In the genomic region with DNA sequence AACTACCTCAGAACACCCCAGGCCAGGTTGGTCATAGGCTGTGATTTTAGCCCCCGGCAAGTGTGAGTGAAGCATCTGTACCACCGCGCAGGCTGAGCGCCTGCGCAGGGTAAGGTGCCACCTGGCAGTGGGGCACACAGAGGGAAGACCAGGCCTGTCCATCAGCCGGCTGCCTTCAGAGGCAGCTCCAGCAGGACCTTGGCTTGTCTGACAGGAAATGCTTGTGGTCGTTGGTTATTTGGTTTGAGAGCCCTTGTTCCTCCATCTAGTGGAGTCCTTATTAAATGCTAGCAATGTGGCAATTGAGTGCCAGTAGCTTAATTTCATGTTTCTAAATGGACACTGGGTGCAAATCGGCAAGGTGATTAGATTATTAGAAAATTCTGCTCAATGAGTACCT, we compare ENCODE assay signal across 9 cellular contexts. TPM values are rescaled to one million over a fixed set of nuclear protein-coding genes. Genes with fewer than 3 reads are reported as not detected.
DNase-seq lines count a peak whose midpoint lies in the region; ATAC-seq and TF ChIP-seq lines count a peak whose summit lies in the region.
"Had no signal": no experiment of that assay in that cellular context is flagged by ENCODE, and none has a peak within 500 bp of the region (broad histone marks: within the 10 kb centered on the region; RNA-seq: fewer than 3 reads in every experiment).

No MANE protein-coding gene starts in this region.

- peak overlapping the region; percentile 51 for H3K27ac ChIP-seq in RWPE1
- H3K27ac ChIP-seq: parathyroid adenoma had no signal

- H3K4me3 ChIP-seq in AG09309 (ENCODE audit: control insufficient read depth, low read depth, low read length) (no peak overlapping the region), fibroblast of villous mesenchyme (ENCODE audit: low read depth, low read length) (no peak overlapping the region)

- POLR2A ChIA-PET in RWPE1 (lab: Yijun Ruan, JAX; ENCODE audit: low non-redundant PET), result no interaction called here

- ATAC-seq in GM21381 (IDR thresholded peaks at IDR 0.05; ENCODE audit: unreplicated experiment), result peak; percentile 65

- DNase-seq in AG09309 (ENCODE audit: low read depth) (peak; percentile 41), RWPE1 (ENCODE audit: low spot score) (no peak), fibroblast of villous mesenchyme (ENCODE audit: low read depth) (peak; percentile 65), NCI-H774 (lab: John Stamatoyannopoulos, UW) (no peak), NCI-H1092 (lab: John Stamatoyannopoulos, UW) (no peak), NCI-H2107 treated with DMSO at 0.1 percent for 48 hours (lab: John Stamatoyannopoulos, UW; ENCODE audit: unreplicated experiment) (no peak), COLO829 (ENCODE audit: low spot score) (no peak)

- CTCF ChIA-PET in RWPE1 (lab: Yijun Ruan, JAX), result interaction anchor here (0.7 kb wide), 1 partner anchor 8 kb away, joined by 7 read pairs; no protein-coding TSS in a partner anchor

- TF ChIP-seq CTCF in AG09309 (IDR thresholded peaks at IDR 0.05; ENCODE audit: control insufficient read depth, insufficient read depth, low read depth, low read length, missing control alignments) (peak; percentile 44), RWPE1 (conservative IDR thresholded peaks at IDR 0.05; ENCODE audit: low read depth) (no peak), fibroblast of villous mesenchyme (IDR thresholded peaks at IDR 0.05; ENCODE audit: insufficient read depth, low read depth, low read length) (peak; percentile 41)

RNA-seq across cellular contexts. Expression of a gene that starts 27.5 kb away (rescaled TPM):
- total RNA-seq in fibroblast of villous mesenchyme, result 8.6 and 16.4 TPM in 2 replicates

RNA-seq across cellular contexts. Expression of a gene that starts 39.8 kb away (rescaled TPM):
- 38.3 and 53.1 TPM in 2 replicates for total RNA-seq in fibroblast of villous mesenchyme

RNA-seq across cellular contexts. Expression of a gene that starts 44.4 kb away (rescaled TPM):
- total RNA-seq in fibroblast of villous mesenchyme, result not detected in 2 replicates

Comparison
In these comparisons a context has a peak if more than half of its experiments do, and no peak if none do; other contexts are left out.
1. DNase-seq: peak in AG09309 (single experiment) and fibroblast of villous mesenchyme (single experiment); none in RWPE1 (single experiment), NCI-H774 (single experiment), NCI-H1092 (single experiment), NCI-H2107 treated with DMSO at 0.1 percent for 48 hours (single experiment) and COLO829 (single experiment).